In the genomic region with DNA sequence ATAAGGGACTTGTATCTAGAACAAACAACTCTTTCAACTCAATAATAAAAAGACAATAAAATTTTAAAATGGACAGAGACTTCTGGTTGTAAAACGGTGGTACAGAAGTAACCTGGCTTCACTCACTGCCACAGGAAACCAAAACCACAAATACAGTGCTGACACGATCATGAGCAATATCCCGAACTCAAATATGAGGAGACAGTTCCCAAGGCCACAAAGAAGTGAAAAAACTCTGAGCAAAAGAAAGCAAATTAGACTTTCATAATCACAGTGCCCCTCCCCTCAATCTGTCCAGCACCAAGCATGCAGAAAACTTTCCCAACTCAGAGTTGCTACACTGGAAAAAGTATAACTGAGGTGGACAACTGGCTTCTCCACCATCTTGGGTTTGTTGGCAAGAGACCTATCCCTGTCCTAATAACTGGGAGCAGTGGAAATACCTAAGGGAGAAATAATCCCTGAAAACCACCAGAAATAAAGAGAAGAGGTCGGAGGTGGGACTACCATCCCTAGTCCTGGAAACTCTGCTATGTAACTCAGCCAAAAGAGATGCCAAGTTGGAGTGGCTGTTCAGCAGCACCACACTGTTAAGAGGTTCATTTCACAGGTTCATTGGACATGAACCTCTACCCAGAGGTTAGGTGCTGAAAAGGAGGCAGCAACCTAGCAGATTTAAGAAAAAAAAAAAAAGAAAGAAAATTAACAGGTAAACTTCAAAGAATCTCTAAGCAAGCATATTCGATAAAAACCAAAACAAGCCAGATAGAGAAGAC, we compare ENCODE assay signal across 8 cellular contexts. TPM values are rescaled to one million over a fixed set of nuclear protein-coding genes. Genes with fewer than 3 reads are reported as not detected.
DNase-seq lines count a peak whose midpoint lies in the region; ATAC-seq and TF ChIP-seq lines count a peak whose summit lies in the region.

No MANE protein-coding gene starts in this region.

- no peak overlapping the region for H2BK12ac ChIP-seq in mesenchymal stem cell (ENCODE audit: low read length in 2 of 2)

- H3K18ac ChIP-seq in IMR-90 (ENCODE audit: low read depth, low read length) (no peak overlapping the region; the same call in 1 of the 2 replicates), mesenchymal stem cell (ENCODE audit: low read depth in 1 of 2, low read length in 2 of 2) (no peak overlapping the region)

- dilution Hi-C loops in IMR-90 (cut with HindIII; ENCODE audit: low sequenced_read_pairs, unreplicated experiment) = no loop called here

- peak overlapping the region; percentile 41; the same call in 1 of the 3 replicates for H2BK15ac ChIP-seq in IMR-90 (ENCODE audit: low read depth, low read length)
- no peak overlapping the region for H2BK15ac ChIP-seq in mesenchymal stem cell (ENCODE audit: low read depth, poor library complexity, severe bottlenecking)

- H3K4ac ChIP-seq in IMR-90 (ENCODE audit: low read depth, low read length) (peak overlapping the region; percentile 7; the same call in 1 of the 2 replicates), mesenchymal stem cell (ENCODE audit: low read depth in 1 of 2, low read length in 2 of 2) (no peak overlapping the region)

- H3K4me2 ChIP-seq in IMR-90 (ENCODE audit: low read depth, low read length) (peak overlapping the region; percentile 83; the same call in 1 of the 2 replicates), mesenchymal stem cell (ENCODE audit: low read length, poor library complexity, severe bottlenecking) (peak overlapping the region; percentile 72)

- H4K91ac ChIP-seq in IMR-90 (ENCODE audit: insufficient read depth, low read depth, low read length) = no peak overlapping the region
- no peak overlapping the region for H4K91ac ChIP-seq in mesenchymal stem cell (ENCODE audit: low read length)

- H2AK9ac ChIP-seq in IMR-90 (replicated peaks; ENCODE audit: low read depth, low read length, poor library complexity) = peak overlapping the region; percentile 7

- H4K8ac ChIP-seq in IMR-90 (ENCODE audit: low read depth in 2 of 2, low read length in 2 of 2) = peak overlapping the region in 1 of 2 experiments; percentile 13; a peak in 1 of 4 replicates
- H4K8ac ChIP-seq in mesenchymal stem cell (ENCODE audit: low read length) = no peak overlapping the region

- peak overlapping the region; percentile 79 for H3K14ac ChIP-seq in IMR-90 (replicated peaks; ENCODE audit: low read depth, low read length)
- H3K14ac ChIP-seq in mesenchymal stem cell (ENCODE audit: low read length in 2 of 2) = no peak overlapping the region

- H4K20me1 ChIP-seq in IMR-90 (ENCODE audit: insufficient read depth, low read length) = peaks cover 43% of the 10 kb centered on the region; the same call in 1 of the 2 replicates

- H3K9me1 ChIP-seq in IMR-90 (ENCODE audit: insufficient read depth, low read length) = 0 out of 2 replicates have a peak, but pooled peaks cover 4% of the 10 kb centered on the region

- H2BK120ac ChIP-seq in IMR-90 (ENCODE audit: low read depth, low read length) (peak overlapping the region; percentile 37; the same call in 1 of the 2 replicates), mesenchymal stem cell (ENCODE audit: low read depth, low read length) (no peak overlapping the region)

- peaks cover 6% of the 10 kb centered on the region for H3K4me1 ChIP-seq in CD8-positive, alpha-beta T cell (ENCODE audit: insufficient read depth, low read length)
- peaks cover 7% of the 10 kb centered on the region; the same call in 1 of the 2 replicates for H3K4me1 ChIP-seq in IMR-90 (ENCODE audit: control insufficient read depth, insufficient read depth, low read length)
- peaks cover 4% of the 10 kb centered on the region for H3K4me1 ChIP-seq in mesenchymal stem cell (ENCODE audit: control insufficient read depth, insufficient read depth, low read depth, low read length)

- TF ChIP-seq CTCF in CD8-positive, alpha-beta T cell (IDR thresholded peaks at IDR 0.05) = no peak
- TF ChIP-seq CTCF in IMR-90 (conservative IDR thresholded peaks at IDR 0.05; ENCODE audit: low read depth, low read length) = no peak
- TF ChIP-seq CTCF in activated CD8-positive, alpha-beta T cell treated with anti-CD3 and anti-CD28 coated beads for 36 hours (IDR thresholded peaks at IDR 0.05) = no peak
- no peak for TF ChIP-seq CTCF in omental fat pad (IDR thresholded peaks at IDR 0.05)

- H3K27me3 Mint-ChIP-seq in CD8-positive, alpha-beta T cell (ENCODE audit: low read depth) = no peaks in the 10 kb centered on the region
- no peaks in the 10 kb centered on the region for H3K27me3 Mint-ChIP-seq in activated CD8-positive, alpha-beta T cell treated with anti-CD3 and anti-CD28 coated beads for 36 hours

- peak in 1 of 7 experiments; percentile 17 for DNase-seq in CD8-positive, alpha-beta T cell
- DNase-seq in IMR-90 (peak; percentile 85), mesenchymal stem cell (peak; percentile 91), T-helper 9 cell (no peak), omental fat pad (ENCODE audit: low spot score) (no peak)
- peak; percentile 54 for DNase-seq in activated CD8-positive, alpha-beta T cell treated with anti-CD3 and anti-CD28 coated beads for 36 hours

- no peak for TF ChIP-seq POLR2A in IMR-90 (IDR thresholded peaks at IDR 0.05; ENCODE audit: low read depth, low read length)

- H3K79me1 ChIP-seq in IMR-90 (ENCODE audit: low read depth in 1 of 2, low read length in 2 of 2) = peaks cover 24 to 70% of the 10 kb centered on the region in 2 experiments
- H3K79me1 ChIP-seq in mesenchymal stem cell (replicated peaks; ENCODE audit: low read length, poor library complexity, severe bottlenecking) = peaks cover 26% of the 10 kb centered on the region

- H2AFZ ChIP-seq in IMR-90 (replicated peaks; ENCODE audit: low read length, poor library complexity) (peak overlapping the region; percentile 39), mesenchymal stem cell (ENCODE audit: low read depth, low read length) (no peak overlapping the region)

- H3K27ac ChIP-seq in CD8-positive, alpha-beta T cell (ENCODE audit: low read depth, low read length) = no peak overlapping the region
- H3K27ac ChIP-seq in IMR-90 (ENCODE audit: insufficient read depth, low read length) (peak overlapping the region; percentile 23; the same call in 1 of the 2 replicates), mesenchymal stem cell (ENCODE audit: low read length, poor library complexity, severe bottlenecking) (peak overlapping the region; percentile 56)

- H3K27ac Mint-ChIP-seq in CD8-positive, alpha-beta T cell = no peak overlapping the region
- H3K27ac Mint-ChIP-seq in activated CD8-positive, alpha-beta T cell treated with anti-CD3 and anti-CD28 coated beads for 36 hours = no peak overlapping the region

- peak overlapping the region; percentile 9 for H2AK5ac ChIP-seq in IMR-90 (ENCODE audit: low read depth, low read length)
- H2AK5ac ChIP-seq in mesenchymal stem cell (ENCODE audit: low read length, severe bottlenecking) = peak overlapping the region; percentile 4

- H3K4me3 ChIP-seq in CD8-positive, alpha-beta T cell (ENCODE audit: low read depth, low read length) = no peak overlapping the region
- no peak overlapping the region for H3K4me3 ChIP-seq in IMR-90 (ENCODE audit: insufficient read depth, low read depth, low read length)
- peak overlapping the region in 1 of 2 experiments; percentile 54 for H3K4me3 ChIP-seq in mesenchymal stem cell (ENCODE audit: insufficient read depth in 1 of 2, low read depth in 1 of 2, low read length in 2 of 2)

- peaks cover 57% of the 10 kb centered on the region for H3K4me1 Mint-ChIP-seq in CD8-positive, alpha-beta T cell (ENCODE audit: low read depth)
- peaks cover 57% of the 10 kb centered on the region for H3K4me1 Mint-ChIP-seq in activated CD8-positive, alpha-beta T cell treated with anti-CD3 and anti-CD28 coated beads for 36 hours (ENCODE audit: low read depth)

- intact Hi-C loops in CD8-positive, alpha-beta T cell (cut with DNase I, micrococcal nuclease) = loop anchor here in 1 of 2 experiments (5.0 kb wide), 1 partner anchor 35 kb away; no protein-coding TSS in a partner anchor
- intact Hi-C loops in IMR-90 (cut with micrococcal nuclease) = loop anchor here (5.0 kb wide), 1 partner anchor 35 kb away; no protein-coding TSS in a partner anchor
- intact Hi-C loops in activated CD8-positive, alpha-beta T cell treated with anti-CD3 and anti-CD28 coated beads for 36 hours (cut with micrococcal nuclease) = no loop called here

- no peaks in the 10 kb centered on the region for H3K27me3 ChIP-seq in CD8-positive, alpha-beta T cell (ENCODE audit: insufficient read depth, low read length)
- H3K27me3 ChIP-seq in IMR-90 (ENCODE audit: control insufficient read depth, insufficient read depth, low read length) (no peaks in the 10 kb centered on the region), mesenchymal stem cell (ENCODE audit: control insufficient read depth in 1 of 2, insufficient read depth in 1 of 2, low read length in 2 of 2) (no peaks in the 10 kb centered on the region)

- peak; percentile 51 for ATAC-seq in CD8-positive, alpha-beta T cell
- ATAC-seq in GM19468 (IDR thresholded peaks at IDR 0.05; ENCODE audit: extremely low read depth, unreplicated experiment) (peak; percentile 48), IMR-90 (ENCODE audit: low read depth) (peak; percentile 52), HG02798 (IDR thresholded peaks at IDR 0.05; ENCODE audit: poor library complexity, unreplicated experiment) (no peak), omental fat pad (ENCODE audit: low FRiP score) (no peak)
- peak; percentile 82 for ATAC-seq in activated CD8-positive, alpha-beta T cell treated with anti-CD3 and anti-CD28 coated beads for 36 hours

- H3K9me3 ChIP-seq in CD8-positive, alpha-beta T cell (ENCODE audit: low read length) = peaks cover 4% of the 10 kb centered on the region
- H3K9me3 ChIP-seq in IMR-90 (ENCODE audit: control insufficient read depth, insufficient read depth, low read length) = peaks cover 2% of the 10 kb centered on the region
- peaks cover 9% of the 10 kb centered on the region for H3K9me3 ChIP-seq in mesenchymal stem cell (ENCODE audit: control insufficient read depth, low read length)

- in situ Hi-C loops in IMR-90 (cut with MboI; ENCODE audit: low sequenced_read_pairs) = no loop called here

- H2BK20ac ChIP-seq in IMR-90 (ENCODE audit: low read depth, low read length) = peak overlapping the region; percentile 27; the same call in 1 of the 2 replicates

- H2BK5ac ChIP-seq in IMR-90 (ENCODE audit: low read depth, low read length, poor library complexity, severe bottlenecking) (peak overlapping the region; percentile 64), mesenchymal stem cell (ENCODE audit: low read depth, low read length, poor library complexity, severe bottlenecking) (no peak overlapping the region)

- H3K9me3 Mint-ChIP-seq in CD8-positive, alpha-beta T cell = peaks cover 13% of the 10 kb centered on the region
- peaks cover 11% of the 10 kb centered on the region for H3K9me3 Mint-ChIP-seq in activated CD8-positive, alpha-beta T cell treated with anti-CD3 and anti-CD28 coated beads for 36 hours

- CTCF ChIA-PET in CD8-positive, alpha-beta T cell (lab: Charles Lee) = no interaction called here
- CTCF ChIA-PET in IMR-90 (lab: Yijun Ruan, JAX) = interaction anchor here (0.6 kb wide), 1 partner anchor 397 kb away, joined by 3 read pairs; no protein-coding TSS in a partner anchor
- CTCF ChIA-PET in activated CD8-positive, alpha-beta T cell treated with anti-CD3 and anti-CD28 coated beads for 36 hours (lab: Charles Lee) = no interaction called here

- no peak for TF ChIP-seq RAD21 in IMR-90 (IDR thresholded peaks at IDR 0.05; ENCODE audit: low read length)

- no peak overlapping the region for H3K9ac ChIP-seq in IMR-90 (ENCODE audit: low read depth, low read length)
- peak overlapping the region; percentile 50 for H3K9ac ChIP-seq in mesenchymal stem cell (ENCODE audit: low read length)

- peak overlapping the region; percentile 62 for H3K4me3 Mint-ChIP-seq in CD8-positive, alpha-beta T cell
- peak overlapping the region; percentile 44 for H3K4me3 Mint-ChIP-seq in activated CD8-positive, alpha-beta T cell treated with anti-CD3 and anti-CD28 coated beads for 36 hours

- no peak overlapping the region for H4K5ac ChIP-seq in IMR-90 (ENCODE audit: low read depth, low read length)

- H3K36me3 ChIP-seq in CD8-positive, alpha-beta T cell (ENCODE audit: insufficient read depth, low read length) = no peaks in the 10 kb centered on the region
- H3K36me3 ChIP-seq in IMR-90 (ENCODE audit: control insufficient read depth, insufficient read depth, low read length) (peaks cover 2% of the 10 kb centered on the region; the same call in 1 of the 2 replicates), mesenchymal stem cell (ENCODE audit: control insufficient read depth in 1 of 2, insufficient read depth in 2 of 2, low read depth in 1 of 2, low read length in 2 of 2) (peaks cover 4 to 43% of the 10 kb centered on the region in 2 experiments)

- no peak overlapping the region; the same call in 1 of the 2 replicates for H3K56ac ChIP-seq in IMR-90 (ENCODE audit: extremely low read depth, insufficient read depth, low read length)

- peaks cover 31% of the 10 kb centered on the region for H3K36me3 Mint-ChIP-seq in CD8-positive, alpha-beta T cell
- H3K36me3 Mint-ChIP-seq in activated CD8-positive, alpha-beta T cell treated with anti-CD3 and anti-CD28 coated beads for 36 hours (ENCODE audit: low read depth) = peaks cover 32% of the 10 kb centered on the region

- WGBS in IMR-90 (ENCODE audit: extremely low coverage in 2 of 2, insufficient read length in 1 of 2), 2 experiments = no CpG with 5 or more reads among the region's 5 CpGs
- 29% methylated on average over 5 of the region's 5 CpGs for WGBS in mesenchymal stem cell

- H3K23ac ChIP-seq in IMR-90 (ENCODE audit: low read depth, low read length) (peak overlapping the region; percentile 75; the same call in 1 of the 2 replicates), mesenchymal stem cell (ENCODE audit: low read length in 2 of 2) (no peak overlapping the region)

- POLR2A ChIA-PET in CD8-positive, alpha-beta T cell (lab: Charles Lee) = no interaction called here
- POLR2A ChIA-PET in IMR-90 (lab: Charles Lee; ENCODE audit: unreplicated experiment) = no interaction called here
- POLR2A ChIA-PET in activated CD8-positive, alpha-beta T cell treated with anti-CD3 and anti-CD28 coated beads for 36 hours (lab: Charles Lee) = no interaction called here

- BruUV-seq in IMR-90 (replicated peaks; lab: Mats Ljungman, UMichigan) = no TSS peak

RNA-seq across cellular contexts. Expression of a gene that starts 55.5 kb away (rescaled TPM):
- 10 to 100 TPM; 18.1 to 20.7 TPM for total RNA-seq in CD8-positive, alpha-beta T cell
- total RNA-seq in IMR-90 (2012; rRNA removed) (15.4 and 24.4 TPM in 2 replicates), omental fat pad (100 to 1,000 TPM in 1 of 4 donors, 10 to 100 TPM in 3; 55.5 to 111 (median 63.2) TPM)
- 6.0 and 7.4 TPM in 2 replicates for polyA plus RNA-seq in IMR-90 (2012; rRNA removed)
- polyA plus RNA-seq in IMR-90 (2012; cell fraction: cytosol; rRNA removed) = 1.4 and 3.2 TPM in 2 replicates
- 2.2 and 19.3 TPM in 2 replicates for polyA plus RNA-seq in IMR-90 (2012; cell fraction: nucleus; rRNA removed; ENCODE audit: low replicate concordance)
- 10 to 100 TPM; 20.1 to 27.6 TPM for total RNA-seq in activated CD8-positive, alpha-beta T cell treated with anti-CD3 and anti-CD28 coated beads for 36 hours
- 7.5 TPM for polyA plus RNA-seq in mesenchymal stem cell (2013, experiment 1 of 2)
- 7.5 TPM for polyA plus RNA-seq in mesenchymal stem cell (2013, experiment 2 of 2)

Comparison
In these comparisons a context has a peak if more than half of its experiments do, and no peak if none do; other contexts are left out.
1. ATAC-seq: peak in CD8-positive, alpha-beta T cell (single experiment), GM19468 (single experiment), IMR-90 (single experiment) and activated CD8-positive, alpha-beta T cell treated with anti-CD3 and anti-CD28 coated beads for 36 hours (single experiment); none in HG02798 (single experiment) and omental fat pad (single experiment).
2. DNase-seq: peak in IMR-90 (single experiment), activated CD8-positive, alpha-beta T cell treated with anti-CD3 and anti-CD28 coated beads for 36 hours (single experiment) and mesenchymal stem cell (single experiment); none in T-helper 9 cell (single experiment) and omental fat pad (single experiment).